1 cellular context compared by ENCODE assay signal in genomic region chr17:5134571-5134970, GRCh38. TPM values are rescaled to one million over a fixed set of nuclear protein-coding genes. Genes with fewer than 3 reads are reported as not detected.
"Had no signal": no experiment of that assay in that cellular context is flagged by ENCODE, and none has a peak within 500 bp of the region (broad histone marks: within the 10 kb centered on the region; RNA-seq: fewer than 3 reads in every experiment).

No MANE protein-coding gene starts in this region.

RNA-seq across cellular contexts. Expression of gene USP6, which starts 18.7 kb away (rescaled TPM):
- total RNA-seq: body of pancreas had no signal
